24 cellular contexts compared by ENCODE assay signal in genomic region chr2:127536707-127537106, GRCh38. TPM values are rescaled to one million over a fixed set of nuclear protein-coding genes. Genes with fewer than 3 reads are reported as not detected.
"Had no signal": no experiment of that assay in that cellular context is flagged by ENCODE, and none has a peak within 500 bp of the region (broad histone marks: within the 10 kb centered on the region; RNA-seq: fewer than 3 reads in every experiment).

No MANE protein-coding gene starts in this region.

- H2AFZ ChIP-seq: neural progenitor cell had no signal

- H3K36me3 Mint-ChIP-seq: activated naive CD4-positive, alpha-beta T cell treated with anti-CD3 and anti-CD28 coated beads, Interleukin-2, amount 50 U/mL, for 24 hours; naive thymus-derived CD8-positive, alpha-beta T cell; neural progenitor cell; stimulated activated effector memory CD8-positive, alpha-beta T cell treated with anti-CD3 and anti-CD28 coated beads, Interleukin-12 subunit alpha, Interleukin-12 subunit beta, amount 100 ng/mL, for 72 hours had no signal

- H3K4me3 Mint-ChIP-seq: activated B cell treated with CpG ODN at 0.5 μM for 24 hours; activated CD8-positive, alpha-beta T cell treated with anti-CD3 and anti-CD28 coated beads for 36 hours; activated naive CD4-positive, alpha-beta T cell treated with anti-CD3 and anti-CD28 coated beads, Interleukin-2, amount 50 U/mL, for 24 hours; activated naive CD8-positive, alpha-beta T cell treated with anti-CD3 and anti-CD28 coated beads, Interleukin-2, amount 50 U/mL, for 24 hours; activated T-cell treated with anti-CD3 and anti-CD28 coated beads, Interleukin-2, amount 50 U/mL, for 4 hours; activated T-helper 17 cell treated with anti-CD3 and anti-CD28 coated beads, Interleukin-2, amount 50 U/mL, for 72 hours; effector memory CD8-positive, alpha-beta T cell; naive thymus-derived CD8-positive, alpha-beta T cell; neural progenitor cell; stimulated activated effector memory CD8-positive, alpha-beta T cell treated with anti-CD3 and anti-CD28 coated beads, Interleukin-12 subunit alpha, Interleukin-12 subunit beta, amount 100 ng/mL, for 72 hours; stimulated activated naive CD8-positive, alpha-beta T cell treated with anti-CD3 and anti-CD28 coated beads, Interleukin-15, Interleukin-2, amounts not matched to agents 100 ng/mL and 50 ng/mL, for 24 hours had no signal

- H3K36me3 ChIP-seq: gastroesophageal sphincter, neural progenitor cell, right lobe of liver had no signal

- H3K9me3 Mint-ChIP-seq: activated B cell treated with CpG ODN at 0.5 μM for 24 hours; activated CD8-positive, alpha-beta T cell treated with anti-CD3 and anti-CD28 coated beads for 36 hours; activated naive CD4-positive, alpha-beta T cell treated with anti-CD3 and anti-CD28 coated beads, Interleukin-2, amount 50 U/mL, for 24 hours; activated naive CD8-positive, alpha-beta T cell treated with anti-CD3 and anti-CD28 coated beads, Interleukin-2, amount 50 U/mL, for 24 hours; activated T-cell treated with anti-CD3 and anti-CD28 coated beads, Interleukin-2, amount 50 U/mL, for 4 hours; activated T-helper 17 cell treated with anti-CD3 and anti-CD28 coated beads, Interleukin-2, amount 50 U/mL, for 72 hours; effector memory CD8-positive, alpha-beta T cell; naive thymus-derived CD8-positive, alpha-beta T cell; neural progenitor cell; stimulated activated effector memory CD8-positive, alpha-beta T cell treated with anti-CD3 and anti-CD28 coated beads, Interleukin-12 subunit alpha, Interleukin-12 subunit beta, amount 100 ng/mL, for 72 hours; stimulated activated naive CD8-positive, alpha-beta T cell treated with anti-CD3 and anti-CD28 coated beads, Interleukin-15, Interleukin-2, amounts not matched to agents 100 ng/mL and 50 ng/mL, for 24 hours had no signal

- H3K4me3 ChIP-seq: gastroesophageal sphincter, neural progenitor cell, right lobe of liver had no signal

- H3K27ac ChIP-seq: gastroesophageal sphincter, neural progenitor cell, right lobe of liver had no signal

- H3K27me3 Mint-ChIP-seq: activated naive CD4-positive, alpha-beta T cell treated with anti-CD3 and anti-CD28 coated beads, Interleukin-2, amount 50 U/mL, for 24 hours had no signal

- H3K9me3 ChIP-seq: gastroesophageal sphincter, right lobe of liver had no signal

- H3K4me1 ChIP-seq: gastroesophageal sphincter, neural progenitor cell, right lobe of liver had no signal

- H3K27ac Mint-ChIP-seq: activated B cell treated with CpG ODN at 0.5 μM for 24 hours; activated CD8-positive, alpha-beta T cell treated with anti-CD3 and anti-CD28 coated beads for 36 hours; activated naive CD4-positive, alpha-beta T cell treated with anti-CD3 and anti-CD28 coated beads, Interleukin-2, amount 50 U/mL, for 24 hours; activated naive CD8-positive, alpha-beta T cell treated with anti-CD3 and anti-CD28 coated beads, Interleukin-2, amount 50 U/mL, for 24 hours; activated T-helper 17 cell treated with anti-CD3 and anti-CD28 coated beads, Interleukin-2, amount 50 U/mL, for 72 hours; naive thymus-derived CD8-positive, alpha-beta T cell; neural progenitor cell; stimulated activated effector memory CD8-positive, alpha-beta T cell treated with anti-CD3 and anti-CD28 coated beads, Interleukin-12 subunit alpha, Interleukin-12 subunit beta, amount 100 ng/mL, for 72 hours; stimulated activated naive CD8-positive, alpha-beta T cell treated with anti-CD3 and anti-CD28 coated beads, Interleukin-15, Interleukin-2, amounts not matched to agents 100 ng/mL and 50 ng/mL, for 24 hours had no signal

- H3K9ac ChIP-seq: neural progenitor cell had no signal

- DNase-seq: activated B cell treated with CpG ODN at 0.5 μM for 24 hours; activated CD4-positive, alpha-beta T cell treated with anti-CD3 and anti-CD28 coated beads, Interleukin-2, amount 50 U/mL, for 1 hour; activated CD8-positive, alpha-beta T cell treated with anti-CD3 and anti-CD28 coated beads for 36 hours; activated gamma-delta T cell treated with Interleukin-2 at 50 U/mL for 16 hours; activated naive CD8-positive, alpha-beta T cell treated with anti-CD3 and anti-CD28 coated beads, Interleukin-2, amount 50 U/mL, for 24 hours; activated T-cell treated with anti-CD3 and anti-CD28 coated beads, Interleukin-2, amount 50 U/mL, for 4 hours; effector memory CD8-positive, alpha-beta T cell; hippocampal formation; left cardiac atrium; mammary epithelial cell; naive thymus-derived CD8-positive, alpha-beta T cell; posterior cingulate gyrus; right lobe of liver; stimulated activated CD4-positive, alpha-beta T cell treated with anti-CD3 and anti-CD28 coated beads, Interleukin-4, amount 100 ng/mL, for 24 hours; T-helper 2 cell had no signal

- ATAC-seq: activated CD8-positive, alpha-beta T cell treated with anti-CD3 and anti-CD28 coated beads for 36 hours; activated naive CD8-positive, alpha-beta T cell treated with anti-CD3 and anti-CD28 coated beads, Interleukin-2, amount 50 U/mL, for 24 hours; activated T-cell treated with anti-CD3 and anti-CD28 coated beads, Interleukin-2, amount 50 U/mL, for 4 hours; activated T-helper 17 cell treated with anti-CD3 and anti-CD28 coated beads, Interleukin-2, amount 50 U/mL, for 72 hours; effector memory CD8-positive, alpha-beta T cell; gastroesophageal sphincter; left cardiac atrium; naive thymus-derived CD8-positive, alpha-beta T cell; stimulated activated effector memory CD8-positive, alpha-beta T cell treated with anti-CD3 and anti-CD28 coated beads, Interleukin-12 subunit alpha, Interleukin-12 subunit beta, amount 100 ng/mL, for 72 hours had no signal

- H3K4me2 ChIP-seq: neural progenitor cell had no signal

- H3K4me1 Mint-ChIP-seq: activated B cell treated with CpG ODN at 0.5 μM for 24 hours; activated naive CD4-positive, alpha-beta T cell treated with anti-CD3 and anti-CD28 coated beads, Interleukin-2, amount 50 U/mL, for 24 hours; activated naive CD8-positive, alpha-beta T cell treated with anti-CD3 and anti-CD28 coated beads, Interleukin-2, amount 50 U/mL, for 24 hours; activated T-helper 17 cell treated with anti-CD3 and anti-CD28 coated beads, Interleukin-2, amount 50 U/mL, for 72 hours; naive thymus-derived CD8-positive, alpha-beta T cell; neural progenitor cell; stimulated activated effector memory CD8-positive, alpha-beta T cell treated with anti-CD3 and anti-CD28 coated beads, Interleukin-12 subunit alpha, Interleukin-12 subunit beta, amount 100 ng/mL, for 72 hours had no signal

- H3K27me3 ChIP-seq: right lobe of liver had no signal

RNA-seq across cellular contexts. Expression of gene MYO7B, which starts 1.2 kb away (rescaled TPM):
- total RNA-seq: endothelial cell of umbilical vein, mammary epithelial cell had no signal
- polyA plus RNA-seq: fibroblast of lung, keratinocyte, mammary epithelial cell had no signal
